ENCODE assay signal across 14 cellular contexts in the genomic region with DNA sequence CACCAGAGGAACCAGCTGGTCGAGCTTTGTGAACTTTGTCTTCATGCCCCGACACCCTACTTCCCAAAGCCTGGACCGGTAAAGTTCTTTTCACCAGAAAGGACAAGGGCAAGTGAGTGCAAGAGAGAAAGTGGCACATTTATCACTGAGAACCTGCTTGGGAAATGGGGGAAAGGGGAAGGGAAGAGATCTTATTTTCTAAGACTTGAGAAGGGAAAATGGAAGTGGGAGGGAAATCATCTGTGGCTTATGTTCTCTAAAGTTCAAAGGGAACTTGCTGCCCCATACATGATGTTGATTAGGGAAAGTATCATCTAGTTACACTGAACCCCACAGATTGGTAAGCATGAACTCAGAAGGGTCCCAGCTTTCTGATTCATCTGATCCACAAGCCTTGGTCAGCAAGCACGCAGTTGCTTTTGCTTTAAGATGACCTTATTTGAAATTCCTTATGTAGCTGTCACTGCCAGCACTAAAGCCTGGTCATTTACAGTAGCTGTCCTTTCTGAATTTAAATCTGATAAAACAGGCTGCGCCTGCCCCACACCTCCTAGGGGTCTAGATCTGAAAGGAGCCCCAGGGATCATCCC.
DNase-seq lines count a peak whose midpoint lies in the region; ATAC-seq, FAIRE-seq and TF ChIP-seq lines count a peak whose summit lies in the region.
"Had no signal": no experiment of that assay in that cellular context is flagged by ENCODE, and none has a peak within 500 bp of the region (broad histone marks: within the 10 kb centered on the region; RNA-seq: fewer than 3 reads in every experiment).

No MANE protein-coding gene starts in this region.

- in situ Hi-C loops in HepG2 (cut with HindIII; ENCODE audit: extremely low pct_ligation_motif_present, low pct_unique_long_range_greater_than_20kb): no loop called here

- intact Hi-C loops in heart right ventricle (cut with DNase I) (loop anchor here in 3 of 10 donors (5.0 to 10.0 kb wide), 3 partner anchors 207 to 300 kb away; partner anchors contain the start of gene BCL6 (in 2 of the 3)), heart left ventricle (cut with DNase I) (no loop called here), HepG2 (cut with micrococcal nuclease; ENCODE audit: unreplicated experiment) (no loop called here), upper lobe of right lung (cut with DNase I) (no loop called here)

- peaks cover 0 to 81% (median 35%) of the 10 kb centered on the region in 9 donors for H3K4me1 ChIP-seq in heart right ventricle
- H3K4me1 ChIP-seq in heart left ventricle: peaks cover 0 to 68% (median 19%) of the 10 kb centered on the region in 12 donors
- peaks cover 51% of the 10 kb centered on the region for H3K4me1 ChIP-seq in HepG2 (ENCODE audit: insufficient read depth, low read length)
- peaks cover 14% of the 10 kb centered on the region for H3K4me1 ChIP-seq in upper lobe of right lung

- H3K9me3 ChIP-seq in heart right ventricle (no peaks in the 10 kb centered on the region), heart left ventricle (no peaks in the 10 kb centered on the region), HepG2 (ENCODE audit: low read length) (no peaks in the 10 kb centered on the region), upper lobe of right lung (no peaks in the 10 kb centered on the region)

- no peak for DNase-seq in heart right ventricle
- DNase-seq in heart left ventricle: no peak
- peak; percentile 67 for DNase-seq in amniotic stem cell (lab: John Stamatoyannopoulos, UW)
- no peak for DNase-seq in HepG2 (ENCODE audit: low spot score)
- no peak for DNase-seq in upper lobe of right lung
- no peak for DNase-seq in T-helper 1 cell
- DNase-seq: cortex of kidney; naive B cell; NCI-H2029; stimulated activated CD4-positive, alpha-beta T cell treated with anti-CD3 and anti-CD28 coated beads, Interleukin-2, amount 100 ng/mL, for 24 hours had no signal

- H3K27ac ChIP-seq in heart right ventricle (peak overlapping the region in 7 of 10 donors; percentile 28 to 81 (median 42)), heart left ventricle (peak overlapping the region in 6 of 12 donors; percentile 3 to 28 (median 19)), HepG2 (ENCODE audit: extremely low read length, insufficient read depth, low read length) (peak overlapping the region; percentile 8), upper lobe of right lung (peak overlapping the region; percentile 48)
- H3K27ac ChIP-seq: C4-2B had no signal

- 83 to 89% methylated on average over 5 of the region's 5 CpGs for WGBS in heart right ventricle, 2 donors
- WGBS in heart left ventricle, 4 donors: 78 to 92% (median 88%) methylated on average over 4 to 5 of the region's 5 CpGs
- WGBS in HepG2 (ENCODE audit: low lambda C conversion rate): 38% methylated on average over 5 of the region's 5 CpGs

- H3K4me2 ChIP-seq in HepG2 (ENCODE audit: low read depth, low read length): peak overlapping the region; percentile 44

- TF ChIP-seq POLR2A in heart left ventricle (IDR thresholded peaks at IDR 0.05) (no peak), HepG2 (IDR thresholded peaks at IDR 0.05; ENCODE audit: insufficient read depth in 1 of 2, low read depth in 2 of 2, low read length in 2 of 2) (no peak)

- no peak overlapping the region for H2AFZ ChIP-seq in HepG2 (ENCODE audit: low read length)

- FAIRE-seq in HepG2 (lab: Jason Lieb, UNC): no peak

- no peak for TF ChIP-seq RAD21 in HepG2 (CRISPR knock-in tag; IDR thresholded peaks at IDR 0.05)

- H4K20me1 ChIP-seq in HepG2 (ENCODE audit: insufficient read depth, low read length): no peaks in the 10 kb centered on the region

- ATAC-seq in heart right ventricle: no peak
- no peak for ATAC-seq in heart left ventricle
- ATAC-seq in HepG2: no peak; the same call in 1 of the 3 replicates
- ATAC-seq in upper lobe of right lung: no peak
- ATAC-seq in HG02763 (IDR thresholded peaks at IDR 0.05; ENCODE audit: unreplicated experiment): no peak
- no peak for ATAC-seq in GM21447 (IDR thresholded peaks at IDR 0.05; ENCODE audit: unreplicated experiment)
- ATAC-seq: activated T-helper 17 cell treated with anti-CD3 and anti-CD28 coated beads, Interleukin-2, amount 50 U/mL, for 72 hours had no signal

- no peak overlapping the region for H3K9ac ChIP-seq in HepG2 (ENCODE audit: insufficient read depth, low read depth, low read length)

- H3K27me3 ChIP-seq in heart right ventricle (no peaks in the 10 kb centered on the region), heart left ventricle (no peaks in the 10 kb centered on the region), HepG2 (ENCODE audit: control insufficient read depth in 1 of 2, insufficient read depth in 2 of 2, low read length in 2 of 2) (peaks cover 0 to 4% of the 10 kb centered on the region in 2 experiments; a peak in 2 of 5 replicates), upper lobe of right lung (no peaks in the 10 kb centered on the region)

- no peak for TF ChIP-seq EP300 in HepG2 (IDR thresholded peaks at IDR 0.05; ENCODE audit: low read depth in 2 of 2, low read length in 2 of 2)
- TF ChIP-seq EP300 in HepG2 (CRISPR knock-in tag; IDR thresholded peaks at IDR 0.05; ENCODE audit: borderline replicate concordance): no peak

- POLR2A ChIA-PET in HepG2 (lab: Yijun Ruan, JAX): interaction anchor here (0.8 to 1.9 kb wide), 8 partner anchors 11 to 204 kb away, joined by 3 to 15 read pairs (median 3); no protein-coding TSS in a partner anchor

- TF ChIP-seq CTCF in heart right ventricle (IDR thresholded peaks at IDR 0.05): no peak
- TF ChIP-seq CTCF in heart left ventricle (IDR thresholded peaks at IDR 0.05): no peak
- TF ChIP-seq CTCF in HepG2 (CRISPR knock-in tag; IDR thresholded peaks at IDR 0.05): no peak
- no peak for TF ChIP-seq CTCF in upper lobe of right lung (IDR thresholded peaks at IDR 0.05)

- no peaks in the 10 kb centered on the region for H3K79me2 ChIP-seq in HepG2 (ENCODE audit: insufficient read depth, low read length)

- no TSS peak for BruUV-seq in HepG2 (replicated peaks; lab: Mats Ljungman, UMichigan)

- H3K36me3 ChIP-seq in heart right ventricle: no peaks in the 10 kb centered on the region
- no peaks in the 10 kb centered on the region for H3K36me3 ChIP-seq in heart left ventricle
- H3K36me3 ChIP-seq in HepG2 (replicated peaks in 1 of 2; ENCODE audit: control insufficient read depth in 1 of 2, insufficient read depth in 2 of 2, low read length in 2 of 2): no peaks in the 10 kb centered on the region
- H3K36me3 ChIP-seq in upper lobe of right lung: no peaks in the 10 kb centered on the region

- CTCF ChIA-PET in HepG2 (lab: Yijun Ruan, JAX; ENCODE audit: low intra/inter-chr PET ratio, low total read pairs): no interaction called here

- no peak overlapping the region for H3K4me3 ChIP-seq in heart right ventricle
- H3K4me3 ChIP-seq in heart left ventricle: no peak overlapping the region
- H3K4me3 ChIP-seq in HepG2 (replicated peaks in 1 of 3; ENCODE audit: insufficient read depth in 1 of 3, low read depth in 2 of 3, low read length in 3 of 3): no peak overlapping the region; a peak in 1 of 6 replicates
- H3K4me3 ChIP-seq in upper lobe of right lung: no peak overlapping the region

TF ChIP-seq in HepG2, 621 proteins besides CTCF, POLR2A, EP300 and RAD21 (continues in another document):
- TF ChIP-seq, protein P1, sequence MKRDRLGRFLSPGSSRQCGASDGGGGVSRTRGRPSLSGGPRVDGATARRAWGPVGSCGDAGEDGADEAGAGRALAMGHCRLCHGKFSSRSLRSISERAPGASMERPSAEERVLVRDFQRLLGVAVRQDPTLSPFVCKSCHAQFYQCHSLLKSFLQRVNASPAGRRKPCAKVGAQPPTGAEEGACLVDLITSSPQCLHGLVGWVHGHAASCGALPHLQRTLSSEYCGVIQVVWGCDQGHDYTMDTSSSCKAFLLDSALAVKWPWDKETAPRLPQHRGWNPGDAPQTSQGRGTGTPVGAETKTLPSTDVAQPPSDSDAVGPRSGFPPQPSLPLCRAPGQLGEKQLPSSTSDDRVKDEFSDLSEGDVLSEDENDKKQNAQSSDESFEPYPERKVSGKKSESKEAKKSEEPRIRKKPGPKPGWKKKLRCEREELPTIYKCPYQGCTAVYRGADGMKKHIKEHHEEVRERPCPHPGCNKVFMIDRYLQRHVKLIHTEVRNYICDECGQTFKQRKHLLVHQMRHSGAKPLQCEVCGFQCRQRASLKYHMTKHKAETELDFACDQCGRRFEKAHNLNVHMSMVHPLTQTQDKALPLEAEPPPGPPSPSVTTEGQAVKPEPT (CRISPR knock-in tag; IDR thresholded peaks at IDR 0.05; ENCODE audit: low read depth): no peak
- TF ChIP-seq ZBTB7B (CRISPR knock-in tag; IDR thresholded peaks at IDR 0.05): no peak
- TF ChIP-seq, protein P2, sequence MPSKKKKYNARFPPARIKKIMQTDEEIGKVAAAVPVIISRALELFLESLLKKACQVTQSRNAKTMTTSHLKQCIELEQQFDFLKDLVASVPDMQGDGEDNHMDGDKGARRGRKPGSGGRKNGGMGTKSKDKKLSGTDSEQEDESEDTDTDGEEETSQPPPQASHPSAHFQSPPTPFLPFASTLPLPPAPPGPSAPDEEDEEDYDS (CRISPR knock-in tag; IDR thresholded peaks at IDR 0.05): no peak
- TF ChIP-seq SSRP1 (CRISPR knock-in tag; IDR thresholded peaks at IDR 0.05): no peak
- TF ChIP-seq ATF7-NPFF (CRISPR knock-in tag; IDR thresholded peaks at IDR 0.05; ENCODE audit: low read depth): no peak
- TF ChIP-seq THAP11 (CRISPR knock-in tag; IDR thresholded peaks at IDR 0.05): 0 out of 2 replicates have a peak, but pooled peaks have one; percentile 15
- TF ChIP-seq, protein P3, sequence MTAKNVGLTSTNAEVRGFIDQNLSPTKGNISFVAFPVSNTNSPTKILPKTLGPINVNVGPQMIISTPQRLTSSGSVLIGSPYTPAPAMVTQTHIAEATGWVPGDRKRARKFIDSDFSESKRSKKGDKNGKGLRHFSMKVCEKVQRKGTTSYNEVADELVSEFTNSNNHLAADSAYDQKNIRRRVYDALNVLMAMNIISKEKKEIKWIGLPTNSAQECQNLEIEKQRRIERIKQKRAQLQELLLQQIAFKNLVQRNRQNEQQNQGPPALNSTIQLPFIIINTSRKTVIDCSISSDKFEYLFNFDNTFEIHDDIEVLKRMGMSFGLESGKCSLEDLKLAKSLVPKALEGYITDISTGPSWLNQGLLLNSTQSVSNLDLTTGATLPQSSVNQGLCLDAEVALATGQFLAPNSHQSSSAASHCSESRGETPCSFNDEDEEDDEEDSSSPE (CRISPR knock-in tag; IDR thresholded peaks at IDR 0.05): 0 out of 2 replicates have a peak, but pooled peaks have one; percentile 16
- no peak for TF ChIP-seq KLF12 (CRISPR knock-in tag; IDR thresholded peaks at IDR 0.05; ENCODE audit: borderline replicate concordance)
- TF ChIP-seq TFAP4 (IDR thresholded peaks at IDR 0.05; ENCODE audit: borderline replicate concordance, low read depth): peak; percentile 40; the same call in 1 of the 2 replicates
